In genomic region chr16:138049-138417, GRCh38 we compare ENCODE assay signal across 8 cellular contexts. TPM values are rescaled to one million over a fixed set of nuclear protein-coding genes. Genes with fewer than 3 reads are reported as not detected.
DNase-seq lines count a peak whose midpoint lies in the region; ATAC-seq and TF ChIP-seq lines count a peak whose summit lies in the region.

No MANE protein-coding gene starts in this region.

- peak; percentile 39 for ATAC-seq in left ventricle myocardium superior

- H3K9me2 ChIP-seq in OCI-LY1 (ENCODE audit: low read depth, low read length) = no peaks in the 10 kb centered on the region

- peaks cover 9% of the 10 kb centered on the region for H3K79me2 ChIP-seq in OCI-LY1 (ENCODE audit: insufficient read depth, low read length)

- H3K36me3 Mint-ChIP-seq in activated naive CD4-positive, alpha-beta T cell treated with anti-CD3 and anti-CD28 coated beads, Interleukin-2, amount 10 ng/mL, durations not matched to agents 7 days and 5 days = peaks cover 4% of the 10 kb centered on the region

- H3K36me3 ChIP-seq in OCI-LY1 (ENCODE audit: insufficient read depth, low read length) (no peaks in the 10 kb centered on the region), sigmoid colon (no peaks in the 10 kb centered on the region)

- TF ChIP-seq CTCF in OCI-LY1 (IDR thresholded peaks at IDR 0.05; ENCODE audit: low read length) (no peak), sigmoid colon (IDR thresholded peaks at IDR 0.05) (no peak)

- H3K27ac Mint-ChIP-seq in activated naive CD4-positive, alpha-beta T cell treated with anti-CD3 and anti-CD28 coated beads, Interleukin-2, amount 10 ng/mL, durations not matched to agents 7 days and 5 days = peak overlapping the region; percentile 78

- H3K27ac ChIP-seq in OCI-LY1 (ENCODE audit: low read depth, low read length, poor library complexity, severe bottlenecking) (peak overlapping the region; percentile 63), sigmoid colon (peak overlapping the region; percentile 83 to 90 (median 90))

- TF ChIP-seq EP300 in sigmoid colon (IDR thresholded peaks at IDR 0.05) = no peak

- H3K9ac ChIP-seq in OCI-LY1 (ENCODE audit: low read length) = peak overlapping the region; percentile 90

- H3K4me2 ChIP-seq in OCI-LY1 (ENCODE audit: low read length) = peak overlapping the region; percentile 66

- H3K4me1 ChIP-seq in OCI-LY1 (ENCODE audit: insufficient read depth, low read length, severe bottlenecking) (peaks cover 8% of the 10 kb centered on the region), sigmoid colon (peaks cover 0 to 18% (median 8%) of the 10 kb centered on the region in 4 donors)

- intact Hi-C loops in left ventricle myocardium superior (cut with micrococcal nuclease) = no loop called here
- intact Hi-C loops in sigmoid colon (cut with DNase I) = no loop called here

- no peaks in the 10 kb centered on the region for H3K9me3 Mint-ChIP-seq in activated naive CD4-positive, alpha-beta T cell treated with anti-CD3 and anti-CD28 coated beads, Interleukin-2, amount 10 ng/mL, durations not matched to agents 7 days and 5 days

- H3K4me3 Mint-ChIP-seq in activated naive CD4-positive, alpha-beta T cell treated with anti-CD3 and anti-CD28 coated beads, Interleukin-2, amount 10 ng/mL, durations not matched to agents 7 days and 5 days = peak overlapping the region; percentile 76

- no peaks in the 10 kb centered on the region for H3K27me3 ChIP-seq in OCI-LY1 (ENCODE audit: insufficient read depth, low read length)
- no peaks in the 10 kb centered on the region for H3K27me3 ChIP-seq in sigmoid colon

- WGBS in sigmoid colon, 2 donors = 2% methylated on average over 30 of the region's 30 CpGs

- no peak for TF ChIP-seq POLR2A in sigmoid colon (IDR thresholded peaks at IDR 0.05)

- peaks cover 22% of the 10 kb centered on the region for H3K27me3 Mint-ChIP-seq in activated naive CD4-positive, alpha-beta T cell treated with anti-CD3 and anti-CD28 coated beads, Interleukin-2, amount 10 ng/mL, durations not matched to agents 7 days and 5 days

- peaks cover 6% of the 10 kb centered on the region; the same call in 1 of the 2 replicates for H3F3A ChIP-seq in OCI-LY1 (ENCODE audit: insufficient read depth, low read length)

- H4K20me1 ChIP-seq in OCI-LY1 (ENCODE audit: insufficient read depth, low read length) = no peaks in the 10 kb centered on the region

- H3K4me3 ChIP-seq in OCI-LY1 (ENCODE audit: low read depth, low read length, poor library complexity, severe bottlenecking) (peak overlapping the region; percentile 88), sigmoid colon (peak overlapping the region; percentile 71 to 93 (median 86))

- H3K4me1 Mint-ChIP-seq in activated naive CD4-positive, alpha-beta T cell treated with anti-CD3 and anti-CD28 coated beads, Interleukin-2, amount 10 ng/mL, durations not matched to agents 7 days and 5 days = peaks cover 26% of the 10 kb centered on the region

- H3K9me3 ChIP-seq in OCI-LY1 (ENCODE audit: low read length) (no peaks in the 10 kb centered on the region), sigmoid colon (no peaks in the 10 kb centered on the region)

- DNase-seq in COLO668 (lab: John Stamatoyannopoulos, UW; ENCODE audit: unreplicated experiment) (peak; percentile 15), left ventricle myocardium superior (peak; percentile 35), sigmoid colon (no peak), AML-193 (lab: John Stamatoyannopoulos, UW) (no peak), GM19240 (ENCODE audit: insufficient read length, low spot score) (no peak), inferior parietal cortex (ENCODE audit: extremely low spot score) (no peak)
- DNase-seq in activated naive CD4-positive, alpha-beta T cell treated with anti-CD3 and anti-CD28 coated beads, Interleukin-2, amount 10 ng/mL, durations not matched to agents 7 days and 5 days = peak; percentile 55

- H2AFZ ChIP-seq in OCI-LY1 (ENCODE audit: low read length) = no peak overlapping the region

- CTCF ChIA-PET in activated naive CD4-positive, alpha-beta T cell treated with anti-CD3 and anti-CD28 coated beads, Interleukin-2, amount 10 ng/mL, durations not matched to agents 7 days and 5 days (lab: Charles Lee) = interaction anchor here (1.1 to 1.4 kb wide), 2 partner anchors 21 to 31 kb away, joined by 3 to 5 read pairs; no protein-coding TSS in a partner anchor

RNA-seq across cellular contexts. Expression of gene NPRL3, which starts 0.4 kb away (rescaled TPM):
- 21.7 TPM for total RNA-seq in left ventricle myocardium superior
- 10 to 100 TPM; 10.2 to 22.8 (median 15.7) TPM for total RNA-seq in sigmoid colon
- polyA plus RNA-seq in sigmoid colon = 10 to 100 TPM in 1 of 3 donors, 1 to 10 TPM in 2; 4.8 to 22.8 (median 6.2) TPM

RNA-seq across cellular contexts. Expression of gene HBZ, which starts 14.4 kb away (rescaled TPM):
- not detected for total RNA-seq in left ventricle myocardium superior
- total RNA-seq in sigmoid colon = not detected
- under 1 TPM in 1 of 3 donors, not detected in 2; 0.10 TPM for polyA plus RNA-seq in sigmoid colon

RNA-seq across cellular contexts. Expression of gene HBM, which starts 27.7 kb away (rescaled TPM):
- total RNA-seq in left ventricle myocardium superior (not detected), sigmoid colon (not detected)
- not detected for polyA plus RNA-seq in sigmoid colon

RNA-seq across cellular contexts. Expression of gene HBA2, which starts 34.6 kb away (rescaled TPM):
- total RNA-seq in left ventricle myocardium superior = 37.2 TPM
- total RNA-seq in sigmoid colon = 100 to 1,000 TPM in 1 of 4 donors, 1 to 10 TPM in 2, not detected in 1; 3.7 to 109 (median 8.2) TPM
- 1 to 10 TPM; 4.2 to 7.1 (median 5.3) TPM for polyA plus RNA-seq in sigmoid colon

RNA-seq across cellular contexts. Expression of gene HBA1, which starts 38.4 kb away (rescaled TPM):
- total RNA-seq in left ventricle myocardium superior (48.9 TPM), sigmoid colon (1 to 10 TPM in 1 of 4 donors, not detected in 3; 4.1 TPM)
- 1 to 10 TPM in 1 of 3 donors, not detected in 2; 1.7 TPM for polyA plus RNA-seq in sigmoid colon

Comparison
In these comparisons a context has a peak if more than half of its experiments do, and no peak if none do; other contexts are left out.
1. DNase-seq: peak in COLO668 (single experiment), activated naive CD4-positive, alpha-beta T cell treated with anti-CD3 and anti-CD28 coated beads, Interleukin-2, amount 10 ng/mL, durations not matched to agents 7 days and 5 days (single experiment) and left ventricle myocardium superior (single experiment); none in sigmoid colon (single experiment), AML-193 (0 of 2), GM19240 (single experiment) and inferior parietal cortex (single experiment).